Comparison of ENCODE assay signal across 11 cellular contexts in the genomic region with DNA sequence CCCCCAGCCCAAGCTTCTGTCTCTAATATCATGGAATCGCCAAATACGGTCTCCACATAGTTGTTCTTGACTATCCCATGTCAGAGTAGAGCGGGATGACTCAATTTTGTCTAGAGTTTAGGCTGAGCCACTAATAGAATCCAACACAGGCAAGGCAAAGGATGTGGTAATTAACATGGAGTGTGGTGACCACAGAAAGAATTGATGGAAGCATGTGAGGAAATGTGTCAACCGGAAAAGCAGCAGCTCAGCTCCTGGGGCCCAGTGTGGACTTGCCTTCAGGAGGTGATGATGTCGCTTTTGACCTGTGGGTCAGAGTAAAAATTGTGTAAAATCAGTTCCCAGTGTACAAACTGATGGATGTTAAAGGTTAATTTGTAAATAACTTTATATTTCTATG.
DNase-seq lines count a peak whose midpoint lies in the region; ATAC-seq and TF ChIP-seq lines count a peak whose summit lies in the region.
"Had no signal": no experiment of that assay in that cellular context is flagged by ENCODE, and none has a peak within 500 bp of the region (broad histone marks: within the 10 kb centered on the region; RNA-seq: fewer than 3 reads in every experiment).

No MANE protein-coding gene starts in this region.

- ATAC-seq in HG03280 (IDR thresholded peaks at IDR 0.05; ENCODE audit: unreplicated experiment): no peak

- peaks cover 2 to 5% (median 3%) of the 10 kb centered on the region in 3 donors for H3K27me3 Mint-ChIP-seq in immature natural killer cell (ENCODE audit: low read depth in 3 of 3)

- CTCF ChIA-PET in AG04449 (lab: Yijun Ruan, JAX): no interaction called here

- POLR2A ChIA-PET in AG04449 (lab: Yijun Ruan, JAX): interaction anchor here (2.2 kb wide), 1 partner anchor 140 kb away, joined by 6 read pairs; a partner anchor contains a TSS

- no peaks in the 10 kb centered on the region for H3K36me3 Mint-ChIP-seq in immature natural killer cell

- H3K27me3 ChIP-seq in brain microvascular endothelial cell (replicated peaks): no peaks in the 10 kb centered on the region
- H3K27me3 ChIP-seq: BLaER1, pancreas had no signal

- H3K4me1 Mint-ChIP-seq in immature natural killer cell: peaks cover 5 to 8% of the 10 kb centered on the region in 2 donors

- H3K4me3 ChIP-seq in AG04449 (ENCODE audit: low read depth, low read length) (no peak overlapping the region), brain microvascular endothelial cell (ENCODE audit: low read depth, low read length) (no peak overlapping the region)
- H3K4me3 ChIP-seq: BLaER1, pancreas had no signal

- no peak overlapping the region for H3K27ac Mint-ChIP-seq in immature natural killer cell

- H3K9me3 Mint-ChIP-seq in immature natural killer cell: no peaks in the 10 kb centered on the region

- in situ Hi-C loops in brain microvascular endothelial cell (cut with HindIII; ENCODE audit: low pct_ligation_motif_present, low sequenced_read_pairs): no loop called here

- TF ChIP-seq CTCF in AG04449 (IDR thresholded peaks at IDR 0.05; ENCODE audit: insufficient read depth, low read length, missing control alignments) (no peak), brain microvascular endothelial cell (IDR thresholded peaks at IDR 0.05; ENCODE audit: low read depth, low read length, missing control alignments) (no peak)

- H3K4me3 Mint-ChIP-seq in immature natural killer cell: no peak overlapping the region

- H3K27ac ChIP-seq in brain microvascular endothelial cell: peak overlapping the region; percentile 65
- H3K27ac ChIP-seq: BLaER1, pancreas had no signal

- H3K36me3 ChIP-seq in brain microvascular endothelial cell (replicated peaks): no peaks in the 10 kb centered on the region
- H3K36me3 ChIP-seq: BLaER1, pancreas had no signal

- DNase-seq in AG04449 (ENCODE audit: low read depth, low spot score): peak; percentile 74
- DNase-seq in HT-29 (ENCODE audit: low spot score): peak; percentile 26
- peak; percentile 93 for DNase-seq in brain microvascular endothelial cell
- DNase-seq in kidney glomerular epithelial cell (lab: John Stamatoyannopoulos, UW): peak; percentile 68
- DNase-seq in KG1 (lab: John Stamatoyannopoulos, UW): no peak
- DNase-seq in immature natural killer cell: no peak
- DNase-seq in NCI-H1694 treated with DMSO at 0.1 percent for 48 hours (lab: John Stamatoyannopoulos, UW): no peak
- DNase-seq: NCI-H69, pancreas had no signal

Comparison
In these comparisons a context has a peak if more than half of its experiments do, and no peak if none do; other contexts are left out.
1. DNase-seq: peak in AG04449 (single experiment), HT-29 (single experiment), brain microvascular endothelial cell (single experiment) and kidney glomerular epithelial cell (single experiment); none in KG1 (single experiment), immature natural killer cell (0 of 3) and NCI-H1694 treated with DMSO at 0.1 percent for 48 hours (single experiment).